8 cellular contexts compared by ENCODE assay signal in genomic region chr7:2520808-2521146, GRCh38. TPM values are rescaled to one million over a fixed set of nuclear protein-coding genes. Genes with fewer than 3 reads are reported as not detected.
DNase-seq lines count a peak whose midpoint lies in the region; ATAC-seq and TF ChIP-seq lines count a peak whose summit lies in the region.

No MANE protein-coding gene starts in this region.

- no peak for TF ChIP-seq POLR2A in esophagus squamous epithelium (IDR thresholded peaks at IDR 0.05)

- H3K27ac ChIP-seq in RWPE1 (peak overlapping the region; percentile 100), esophagus squamous epithelium (peak overlapping the region; percentile 76 to 91 (median 83))

- 0% methylated on average over 1 to 3 of the region's 7 CpGs for WGBS in esophagus squamous epithelium, 2 donors

- DNase-seq in EL = peak; percentile 49
- DNase-seq in RWPE1 (ENCODE audit: low spot score) = no peak
- no peak for DNase-seq in esophagus squamous epithelium (lab: John Stamatoyannopoulos, UW)
- peak; percentile 30 for DNase-seq in renal cortical epithelial cell (ENCODE audit: low read depth)
- no peak for DNase-seq in D341Med (ENCODE audit: low spot score)
- DNase-seq in occipital lobe (lab: John Stamatoyannopoulos, UW) = no peak
- DNase-seq in NCI-H2196 treated with DMSO at 0.1 percent for 48 hours (lab: John Stamatoyannopoulos, UW; ENCODE audit: unreplicated experiment) = no peak

- peak overlapping the region; percentile 25 to 69 (median 60) for H3K4me3 ChIP-seq in esophagus squamous epithelium

- CTCF ChIA-PET in RWPE1 (lab: Yijun Ruan, JAX) = interaction anchor here (0.6 to 0.7 kb wide), 2 partner anchors 25 to 1007 kb away, joined by 3 to 5 read pairs; no protein-coding TSS in a partner anchor

- H3K27me3 ChIP-seq in esophagus squamous epithelium = peaks cover 0 to 93% (median 5%) of the 10 kb centered on the region in 4 donors

- POLR2A ChIA-PET in RWPE1 (lab: Yijun Ruan, JAX; ENCODE audit: low non-redundant PET) = interaction anchor here (0.6 kb wide), 1 partner anchor 311 kb away, joined by 3 read pairs; no protein-coding TSS in a partner anchor

- peaks cover 51 to 77% (median 57%) of the 10 kb centered on the region in 3 donors for H3K4me1 ChIP-seq in esophagus squamous epithelium

- ATAC-seq in GM21447 (IDR thresholded peaks at IDR 0.05; ENCODE audit: unreplicated experiment) = no peak

- no peak for TF ChIP-seq CTCF in RWPE1 (conservative IDR thresholded peaks at IDR 0.05; ENCODE audit: low read depth)
- no peak for TF ChIP-seq CTCF in esophagus squamous epithelium (IDR thresholded peaks at IDR 0.05)

- H3K9me3 ChIP-seq in esophagus squamous epithelium = no peaks in the 10 kb centered on the region

- H3K36me3 ChIP-seq in esophagus squamous epithelium = peaks cover 0 to 11% (median 0%) of the 10 kb centered on the region in 3 donors

- intact Hi-C loops in esophagus squamous epithelium (cut with DNase I) = no loop called here

RNA-seq across cellular contexts. Expression of gene LFNG, which starts 1.2 kb away (rescaled TPM):
- total RNA-seq in esophagus squamous epithelium = 10 to 100 TPM in 3 of 4 donors, 1 to 10 TPM in 1; 6.1 to 17.2 (median 11.9) TPM
- total RNA-seq in renal cortical epithelial cell = 79.8 and 84.0 TPM in 2 replicates
- total RNA-seq in occipital lobe = 8.7 TPM

RNA-seq across cellular contexts. Expression of gene BRAT1, which starts 34.5 kb away (rescaled TPM):
- 10 to 100 TPM; 15.5 to 28.3 (median 22.8) TPM for total RNA-seq in esophagus squamous epithelium
- 24.5 and 26.4 TPM in 2 replicates for total RNA-seq in renal cortical epithelial cell
- total RNA-seq in occipital lobe = 15.6 TPM

RNA-seq across cellular contexts. Expression of gene IQCE, which starts 38.0 kb away (rescaled TPM):
- total RNA-seq in esophagus squamous epithelium = 10 to 100 TPM in 1 of 4 donors, 1 to 10 TPM in 3; 4.5 to 10.6 (median 6.3) TPM
- total RNA-seq in renal cortical epithelial cell = 11.1 and 25.8 TPM in 2 replicates
- 22.3 TPM for total RNA-seq in occipital lobe

RNA-seq across cellular contexts. Expression of gene GRIFIN, which starts 44.6 kb away (rescaled TPM):
- total RNA-seq in esophagus squamous epithelium (not detected), renal cortical epithelial cell (not detected in 2 replicates), occipital lobe (not detected)

Comparison
In these comparisons a context has a peak if more than half of its experiments do, and no peak if none do; other contexts are left out.
1. DNase-seq: peak in EL (single experiment) and renal cortical epithelial cell (single experiment); none in RWPE1 (single experiment), esophagus squamous epithelium (single experiment), D341Med (single experiment), occipital lobe (single experiment) and NCI-H2196 treated with DMSO at 0.1 percent for 48 hours (single experiment).